In the genomic region with DNA sequence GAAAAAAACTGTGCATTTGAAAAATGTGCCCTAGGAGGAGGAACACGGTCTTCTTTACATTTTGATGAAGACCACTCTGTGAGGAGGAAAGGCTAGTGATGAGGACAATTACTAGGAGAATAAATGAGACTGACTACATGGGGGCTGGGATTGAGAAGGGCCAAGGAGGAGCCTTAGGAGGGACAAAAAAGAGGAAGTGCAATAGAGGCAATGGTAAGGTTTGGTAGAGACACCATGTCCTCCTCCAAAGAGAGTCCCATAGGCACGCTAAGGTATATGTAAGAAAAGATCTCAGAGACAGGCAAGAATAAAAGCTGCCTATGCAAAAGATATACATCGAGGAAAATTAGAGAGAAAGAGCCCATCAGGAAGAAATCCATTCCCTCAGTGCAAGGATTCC, we compare ENCODE assay signal across 12 cellular contexts.
"Had no signal": no experiment of that assay in that cellular context is flagged by ENCODE, and none has a peak within 500 bp of the region (broad histone marks: within the 10 kb centered on the region; RNA-seq: fewer than 3 reads in every experiment).

No MANE protein-coding gene starts in this region.

- H3K36me3 ChIP-seq: esophagus squamous epithelium had no signal

- H3K4me1 ChIP-seq: esophagus squamous epithelium had no signal

- H3K4me1 Mint-ChIP-seq: immature natural killer cell, naive B cell, nephron had no signal

- H3K27ac Mint-ChIP-seq: effector memory CD8-positive, alpha-beta T cell; nephron had no signal

- DNase-seq: effector memory CD8-positive, alpha-beta T cell; esophagus squamous epithelium; immature natural killer cell; left colon; left ventricle myocardium superior; mesendoderm; naive B cell; small intestine; stimulated activated CD4-positive, alpha-beta T cell treated with anti-CD3 and anti-CD28 coated beads, Interleukin-2, amount 100 ng/mL, for 48 hours; stimulated activated naive CD4-positive, alpha-beta T cell treated with Interleukin-2 at 50 U/mL for 16 hours had no signal

- H3K27me3 ChIP-seq: esophagus squamous epithelium had no signal

- H3K27ac ChIP-seq: esophagus squamous epithelium had no signal

- H3K36me3 Mint-ChIP-seq: immature natural killer cell had no signal

- H3K9me3 ChIP-seq: esophagus squamous epithelium had no signal

- H3K4me3 Mint-ChIP-seq: effector memory CD8-positive, alpha-beta T cell; immature natural killer cell; naive B cell; nephron had no signal

- H3K4me3 ChIP-seq: esophagus squamous epithelium, lung had no signal

- ATAC-seq: effector memory CD8-positive, alpha-beta T cell; left colon; left ventricle myocardium superior had no signal
